26 cellular contexts compared by ENCODE assay signal in genomic region chr11:71309611-71310010, GRCh38. TPM values are rescaled to one million over a fixed set of nuclear protein-coding genes. Genes with fewer than 3 reads are reported as not detected.
DNase-seq lines count a peak whose midpoint lies in the region; ATAC-seq and TF ChIP-seq lines count a peak whose summit lies in the region.
"Had no signal": no experiment of that assay in that cellular context is flagged by ENCODE, and none has a peak within 500 bp of the region (broad histone marks: within the 10 kb centered on the region; RNA-seq: fewer than 3 reads in every experiment).

No MANE protein-coding gene starts in this region.

- no peaks in the 10 kb centered on the region for H3K27me3 ChIP-seq in breast epithelium
- H3K27me3 ChIP-seq in mammary epithelial cell (ENCODE audit: insufficient read depth, low read length), result no peaks in the 10 kb centered on the region
- no peaks in the 10 kb centered on the region for H3K27me3 ChIP-seq in upper lobe of right lung
- H3K27me3 ChIP-seq: MG63, pancreas had no signal

- no peak for TF ChIP-seq CTCF in breast epithelium (IDR thresholded peaks at IDR 0.05)
- TF ChIP-seq CTCF in mammary epithelial cell (conservative IDR thresholded peaks at IDR 0.05 in 1 of 2, IDR thresholded peaks at IDR 0.05 in 1 of 2; ENCODE audit: extremely low read depth in 1 of 2, insufficient read depth in 1 of 2, low read depth in 1 of 2, low read length in 2 of 2), result no peak
- no peak for TF ChIP-seq CTCF in WTC11 (IDR thresholded peaks at IDR 0.05)
- no peak for TF ChIP-seq CTCF in upper lobe of right lung (IDR thresholded peaks at IDR 0.05)

- BruUV-seq in mammary epithelial cell (replicated peaks; lab: Mats Ljungman, UMichigan), result no TSS peak

- DNase-seq in breast epithelium (ENCODE audit: low spot score in 2 of 2), result peak; percentile 2 to 30
- DNase-seq in mammary epithelial cell, result no peak
- DNase-seq in WTC11 (ENCODE audit: low spot score), result no peak
- peak; percentile 3 for DNase-seq in left lobe of liver (ENCODE audit: low spot score)
- DNase-seq in upper lobe of right lung, result peak; percentile 19
- DNase-seq in SIG-M5 (lab: John Stamatoyannopoulos, UW), result no peak
- no peak for DNase-seq in NCI-H2196 (lab: John Stamatoyannopoulos, UW; ENCODE audit: unreplicated experiment)
- DNase-seq: activated CD4-positive, alpha-beta T cell treated with anti-CD3 and anti-CD28 coated beads for 1 hour; activated CD8-positive, alpha-beta T cell treated with anti-CD3 and anti-CD28 coated beads, Interleukin-2, amount 10 ng/mL, durations not matched to agents 7 days and 5 days; activated gamma-delta T cell; central memory CD4-positive, alpha-beta T cell; KG1; MG63; NCI-H1417; NCI-H2081 treated with DMSO at 0.1 percent for 48 hours; NCI-H345; NCI-H748 treated with DMSO at 0.1 percent for 48 hours; SK-N-SH; stimulated activated CD4-positive, alpha-beta T cell treated with anti-CD3 and anti-CD28 coated beads, Interleukin-2, amount 100 ng/mL, for 48 hours had no signal

- no peaks in the 10 kb centered on the region for H3K4me1 ChIP-seq in breast epithelium
- H3K4me1 ChIP-seq in mammary epithelial cell (ENCODE audit: insufficient read depth, low read length), result no peaks in the 10 kb centered on the region
- no peaks in the 10 kb centered on the region for H3K4me1 ChIP-seq in upper lobe of right lung
- H3K4me1 ChIP-seq: HAP-1 had no signal

- H3K9me3 Mint-ChIP-seq in WTC11, result peaks cover 9% of the 10 kb centered on the region
- H3K9me3 Mint-ChIP-seq: stimulated activated effector memory CD8-positive, alpha-beta T cell treated with anti-CD3 and anti-CD28 coated beads, Interleukin-12 subunit alpha, Interleukin-12 subunit beta, amount 100 ng/mL, for 72 hours; T-helper 1 cell treated with Interleukin-12 subunit alpha and Interleukin-12 subunit beta and Interleukin-4 antibody, amounts not matched to agents 30 μg/mL and 1 μg/mL, for 36 hours had no signal

- no peak overlapping the region for H3K9ac ChIP-seq in mammary epithelial cell (ENCODE audit: insufficient read depth, low read length)
- H3K9ac ChIP-seq: SK-N-SH had no signal

- dilution Hi-C loops in mammary epithelial cell (cut with HindIII; ENCODE audit: low sequenced_read_pairs), result no loop called here

- no peaks in the 10 kb centered on the region for H3K9me3 ChIP-seq in breast epithelium
- no peaks in the 10 kb centered on the region for H3K9me3 ChIP-seq in mammary epithelial cell (replicated peaks; ENCODE audit: insufficient read depth, low read length)
- no peaks in the 10 kb centered on the region for H3K9me3 ChIP-seq in upper lobe of right lung
- H3K9me3 ChIP-seq: HAP-1, pancreas, SK-N-SH had no signal

- ATAC-seq in WTC11 (no peak), left lobe of liver (no peak), upper lobe of right lung (no peak), GM21737 (IDR thresholded peaks at IDR 0.05; ENCODE audit: unreplicated experiment) (no peak)
- ATAC-seq: activated CD8-positive, alpha-beta T cell treated with anti-CD3 and anti-CD28 coated beads, Interleukin-2, amount 10 ng/mL, durations not matched to agents 7 days and 5 days; pancreas; stimulated activated effector memory CD8-positive, alpha-beta T cell treated with anti-CD3 and anti-CD28 coated beads, Interleukin-12 subunit alpha, Interleukin-12 subunit beta, amount 100 ng/mL, for 72 hours had no signal

- H3K27ac Mint-ChIP-seq in WTC11, result no peak overlapping the region
- H3K27ac Mint-ChIP-seq: activated CD8-positive, alpha-beta T cell treated with anti-CD3 and anti-CD28 coated beads, Interleukin-2, amount 10 ng/mL, durations not matched to agents 7 days and 5 days; nephron; stimulated activated effector memory CD8-positive, alpha-beta T cell treated with anti-CD3 and anti-CD28 coated beads, Interleukin-12 subunit alpha, Interleukin-12 subunit beta, amount 100 ng/mL, for 72 hours; T-helper 1 cell treated with Interleukin-12 subunit alpha and Interleukin-12 subunit beta and Interleukin-4 antibody, amounts not matched to agents 30 μg/mL and 1 μg/mL, for 36 hours had no signal

- H3K4me3 ChIP-seq in breast epithelium, result no peak overlapping the region
- H3K4me3 ChIP-seq in mammary epithelial cell (replicated peaks in 1 of 3; ENCODE audit: insufficient read depth in 1 of 3, low read depth in 2 of 3, low read length in 3 of 3), result no peak overlapping the region
- H3K4me3 ChIP-seq in upper lobe of right lung, result no peak overlapping the region
- H3K4me3 ChIP-seq: HAP-1, MG63, pancreas had no signal

- TF ChIP-seq POLR2A in breast epithelium (IDR thresholded peaks at IDR 0.05), result no peak

- H3K36me3 Mint-ChIP-seq in WTC11, result no peaks in the 10 kb centered on the region
- H3K36me3 Mint-ChIP-seq: stimulated activated effector memory CD8-positive, alpha-beta T cell treated with anti-CD3 and anti-CD28 coated beads, Interleukin-12 subunit alpha, Interleukin-12 subunit beta, amount 100 ng/mL, for 72 hours had no signal

- no peak overlapping the region for H2AFZ ChIP-seq in mammary epithelial cell (ENCODE audit: low read depth, low read length)

- POLR2A ChIA-PET in WTC11 (lab: Charles Lee), result no interaction called here

- no peak overlapping the region for H3K4me2 ChIP-seq in mammary epithelial cell (ENCODE audit: insufficient read depth, low read depth, low read length)
- H3K4me2 ChIP-seq: SK-N-SH had no signal

- WGBS in mammary epithelial cell (ENCODE audit: low coverage, missing lambda C conversion rate), result 94% methylated on average over 1 of the region's 1 CpG

- H3K36me3 ChIP-seq in breast epithelium, result no peaks in the 10 kb centered on the region
- no peaks in the 10 kb centered on the region for H3K36me3 ChIP-seq in mammary epithelial cell (ENCODE audit: insufficient read depth, low read length)
- no peaks in the 10 kb centered on the region for H3K36me3 ChIP-seq in upper lobe of right lung
- H3K36me3 ChIP-seq: HAP-1, MG63, pancreas had no signal

- intact Hi-C loops in breast epithelium (cut with DNase I; ENCODE audit: low total_unique reads) (loop anchor here (5.0 kb wide), 1 partner anchor 177 kb away; no protein-coding TSS in a partner anchor), mammary epithelial cell (cut with micrococcal nuclease) (no loop called here), upper lobe of right lung (cut with DNase I) (no loop called here)

- CTCF ChIA-PET in mammary epithelial cell (lab: Charles Lee; ENCODE audit: low non-redundant PET) (interaction anchor here (0.7 kb wide), 1 partner anchor 491 kb away, joined by 3 read pairs; no protein-coding TSS in a partner anchor), WTC11 (lab: Charles Lee) (interaction anchor here (0.8 kb wide), 1 partner anchor 34 kb away, joined by 4 read pairs; no protein-coding TSS in a partner anchor)

- H4K20me1 ChIP-seq in mammary epithelial cell (ENCODE audit: insufficient read depth, low read length), result no peaks in the 10 kb centered on the region

- in situ Hi-C loops in mammary epithelial cell (cut with MboI; ENCODE audit: low sequenced_read_pairs in 2 of 2), result no loop called here

- H3K79me2 ChIP-seq in mammary epithelial cell (ENCODE audit: insufficient read depth, low read length), result no peaks in the 10 kb centered on the region

- peaks cover 7% of the 10 kb centered on the region for H3K27me3 Mint-ChIP-seq in WTC11 (ENCODE audit: low read depth)

- no peaks in the 10 kb centered on the region for H3K4me1 Mint-ChIP-seq in WTC11
- H3K4me1 Mint-ChIP-seq: nephron; stimulated activated effector memory CD8-positive, alpha-beta T cell treated with anti-CD3 and anti-CD28 coated beads, Interleukin-12 subunit alpha, Interleukin-12 subunit beta, amount 100 ng/mL, for 72 hours had no signal

- H3K4me3 Mint-ChIP-seq in WTC11, result no peak overlapping the region
- H3K4me3 Mint-ChIP-seq: activated CD8-positive, alpha-beta T cell treated with anti-CD3 and anti-CD28 coated beads, Interleukin-2, amount 10 ng/mL, durations not matched to agents 7 days and 5 days; nephron; stimulated activated effector memory CD8-positive, alpha-beta T cell treated with anti-CD3 and anti-CD28 coated beads, Interleukin-12 subunit alpha, Interleukin-12 subunit beta, amount 100 ng/mL, for 72 hours; T-helper 1 cell treated with Interleukin-12 subunit alpha and Interleukin-12 subunit beta and Interleukin-4 antibody, amounts not matched to agents 30 μg/mL and 1 μg/mL, for 36 hours had no signal

- H3K27ac ChIP-seq in breast epithelium (no peak overlapping the region), mammary epithelial cell (ENCODE audit: insufficient read depth, low read depth, low read length) (no peak overlapping the region), upper lobe of right lung (no peak overlapping the region)
- H3K27ac ChIP-seq: pancreas had no signal

TF ChIP-seq in WTC11, 78 proteins besides CTCF, POLR2A, EP300 and RAD21 (continues in another document):
- TF ChIP-seq E2F5 (CRISPR knock-in tag; IDR thresholded peaks at IDR 0.05) (no peak), ZNF671 (CRISPR knock-in tag; IDR thresholded peaks at IDR 0.05) (no peak), USF1 (CRISPR knock-in tag; IDR thresholded peaks at IDR 0.05) (peak; percentile 41; the same call in 1 of the 2 replicates), NR1H2 (CRISPR knock-in tag; IDR thresholded peaks at IDR 0.05) (no peak)
- TF ChIP-seq, protein P1, sequence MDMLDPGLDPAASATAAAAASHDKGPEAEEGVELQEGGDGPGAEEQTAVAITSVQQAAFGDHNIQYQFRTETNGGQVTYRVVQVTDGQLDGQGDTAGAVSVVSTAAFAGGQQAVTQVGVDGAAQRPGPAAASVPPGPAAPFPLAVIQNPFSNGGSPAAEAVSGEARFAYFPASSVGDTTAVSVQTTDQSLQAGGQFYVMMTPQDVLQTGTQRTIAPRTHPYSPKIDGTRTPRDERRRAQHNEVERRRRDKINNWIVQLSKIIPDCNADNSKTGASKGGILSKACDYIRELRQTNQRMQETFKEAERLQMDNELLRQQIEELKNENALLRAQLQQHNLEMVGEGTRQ (CRISPR knock-in tag; IDR thresholded peaks at IDR 0.05), result peak; percentile 79

RNA-seq across cellular contexts. Expression of gene SHANK2, which starts 57.2 kb away (rescaled TPM):
- 10 to 100 TPM in 2 of 3 donors, 1 to 10 TPM in 1; 1.3 to 38.8 (median 33.1) TPM for total RNA-seq in breast epithelium
- 10 to 100 TPM in 1 of 2 donors, 1 to 10 TPM in 1; 5.4 to 25.8 TPM for total RNA-seq in mammary epithelial cell
- 2.0 TPM for polyA plus RNA-seq in mammary epithelial cell
- polyA minus RNA-seq in mammary epithelial cell, result 28.9 TPM
- 57.5 to 69.3 TPM (median 64.8 TPM) in 3 replicates for total RNA-seq in WTC11 (2021)
- total RNA-seq in left lobe of liver, result 33.8 TPM
- total RNA-seq in upper lobe of right lung, result 62.5 TPM
- total RNA-seq: activated CD8-positive, alpha-beta T cell treated with anti-CD3 and anti-CD28 coated beads, Interleukin-2, amount 10 ng/mL, durations not matched to agents 7 days and 5 days; endothelial cell of umbilical vein had no signal
- polyA plus RNA-seq: endothelial cell of umbilical vein had no signal

Comparison
In these comparisons a context has a peak if more than half of its experiments do, and no peak if none do; other contexts are left out.
1. DNase-seq: peak in breast epithelium (2 of 2), left lobe of liver (single experiment) and upper lobe of right lung (single experiment); none in mammary epithelial cell (single experiment), WTC11 (single experiment), SIG-M5 (single experiment) and NCI-H2196 (single experiment).